1 cellular context compared by ENCODE assay signal in the genomic region with DNA sequence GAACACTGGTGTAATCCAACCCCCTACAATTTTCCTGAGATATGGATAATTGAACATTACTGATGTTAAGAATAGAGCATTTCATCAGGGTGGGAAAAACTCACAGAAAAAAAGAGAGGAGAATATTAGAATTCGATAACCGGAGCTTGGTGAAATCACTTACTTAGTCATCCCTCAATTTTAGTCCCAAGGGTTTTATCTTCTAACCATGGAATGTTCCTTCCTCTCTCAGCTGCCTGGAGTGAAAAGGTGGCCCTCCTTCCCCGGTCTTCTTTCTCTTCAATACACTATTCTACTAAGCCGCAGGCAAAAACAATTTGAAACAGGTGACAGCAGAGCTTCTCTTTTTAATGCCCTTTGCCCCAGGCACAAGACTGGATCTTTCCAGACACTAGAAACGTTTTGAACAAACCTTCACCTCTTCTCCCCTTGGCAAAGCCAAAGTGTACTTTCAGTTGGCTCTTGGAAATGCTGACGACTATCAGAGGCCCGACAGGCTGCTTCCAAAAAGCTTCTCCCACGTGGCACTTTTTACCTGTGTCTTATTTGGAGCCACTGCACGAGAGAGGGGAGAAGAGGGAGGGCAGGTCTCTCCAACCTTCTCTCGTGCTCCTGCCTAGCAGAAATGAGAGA.
TF ChIP-seq lines count a peak whose summit lies in the region.

No MANE protein-coding gene starts in this region.

TF ChIP-seq in GM23338, 12 proteins besides CTCF, POLR2A, EP300 and RAD21 (continued from another document):
- TF ChIP-seq, protein P1, sequence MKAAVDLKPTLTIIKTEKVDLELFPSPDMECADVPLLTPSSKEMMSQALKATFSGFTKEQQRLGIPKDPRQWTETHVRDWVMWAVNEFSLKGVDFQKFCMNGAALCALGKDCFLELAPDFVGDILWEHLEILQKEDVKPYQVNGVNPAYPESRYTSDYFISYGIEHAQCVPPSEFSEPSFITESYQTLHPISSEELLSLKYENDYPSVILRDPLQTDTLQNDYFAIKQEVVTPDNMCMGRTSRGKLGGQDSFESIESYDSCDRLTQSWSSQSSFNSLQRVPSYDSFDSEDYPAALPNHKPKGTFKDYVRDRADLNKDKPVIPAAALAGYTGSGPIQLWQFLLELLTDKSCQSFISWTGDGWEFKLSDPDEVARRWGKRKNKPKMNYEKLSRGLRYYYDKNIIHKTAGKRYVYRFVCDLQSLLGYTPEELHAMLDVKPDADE (IDR thresholded peaks at IDR 0.05): no peak
- no peak for TF ChIP-seq ZNF331 (CRISPR knock-in tag; IDR thresholded peaks at IDR 0.05; ENCODE audit: low read depth)
- no peak for TF ChIP-seq EZH2phosphoT487 (IDR thresholded peaks at IDR 0.05; ENCODE audit: unreplicated experiment)
- TF ChIP-seq, protein P2, sequence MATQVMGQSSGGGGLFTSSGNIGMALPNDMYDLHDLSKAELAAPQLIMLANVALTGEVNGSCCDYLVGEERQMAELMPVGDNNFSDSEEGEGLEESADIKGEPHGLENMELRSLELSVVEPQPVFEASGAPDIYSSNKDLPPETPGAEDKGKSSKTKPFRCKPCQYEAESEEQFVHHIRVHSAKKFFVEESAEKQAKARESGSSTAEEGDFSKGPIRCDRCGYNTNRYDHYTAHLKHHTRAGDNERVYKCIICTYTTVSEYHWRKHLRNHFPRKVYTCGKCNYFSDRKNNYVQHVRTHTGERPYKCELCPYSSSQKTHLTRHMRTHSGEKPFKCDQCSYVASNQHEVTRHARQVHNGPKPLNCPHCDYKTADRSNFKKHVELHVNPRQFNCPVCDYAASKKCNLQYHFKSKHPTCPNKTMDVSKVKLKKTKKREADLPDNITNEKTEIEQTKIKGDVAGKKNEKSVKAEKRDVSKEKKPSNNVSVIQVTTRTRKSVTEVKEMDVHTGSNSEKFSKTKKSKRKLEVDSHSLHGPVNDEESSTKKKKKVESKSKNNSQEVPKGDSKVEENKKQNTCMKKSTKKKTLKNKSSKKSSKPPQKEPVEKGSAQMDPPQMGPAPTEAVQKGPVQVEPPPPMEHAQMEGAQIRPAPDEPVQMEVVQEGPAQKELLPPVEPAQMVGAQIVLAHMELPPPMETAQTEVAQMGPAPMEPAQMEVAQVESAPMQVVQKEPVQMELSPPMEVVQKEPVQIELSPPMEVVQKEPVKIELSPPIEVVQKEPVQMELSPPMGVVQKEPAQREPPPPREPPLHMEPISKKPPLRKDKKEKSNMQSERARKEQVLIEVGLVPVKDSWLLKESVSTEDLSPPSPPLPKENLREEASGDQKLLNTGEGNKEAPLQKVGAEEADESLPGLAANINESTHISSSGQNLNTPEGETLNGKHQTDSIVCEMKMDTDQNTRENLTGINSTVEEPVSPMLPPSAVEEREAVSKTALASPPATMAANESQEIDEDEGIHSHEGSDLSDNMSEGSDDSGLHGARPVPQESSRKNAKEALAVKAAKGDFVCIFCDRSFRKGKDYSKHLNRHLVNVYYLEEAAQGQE (IDR thresholded peaks at IDR 0.05; ENCODE audit: unreplicated experiment): no peak
- TF ChIP-seq CREB1 (CRISPR knock-in tag; IDR thresholded peaks at IDR 0.05; ENCODE audit: low read depth): no peak
- TF ChIP-seq JUNB (IDR thresholded peaks at IDR 0.05; ENCODE audit: unreplicated experiment): no peak
- TF ChIP-seq STAT1 (IDR thresholded peaks at IDR 0.05; ENCODE audit: unreplicated experiment): no peak
- TF ChIP-seq NANOG (IDR thresholded peaks at IDR 0.05; ENCODE audit: borderline replicate concordance): no peak
